In the genomic region with DNA sequence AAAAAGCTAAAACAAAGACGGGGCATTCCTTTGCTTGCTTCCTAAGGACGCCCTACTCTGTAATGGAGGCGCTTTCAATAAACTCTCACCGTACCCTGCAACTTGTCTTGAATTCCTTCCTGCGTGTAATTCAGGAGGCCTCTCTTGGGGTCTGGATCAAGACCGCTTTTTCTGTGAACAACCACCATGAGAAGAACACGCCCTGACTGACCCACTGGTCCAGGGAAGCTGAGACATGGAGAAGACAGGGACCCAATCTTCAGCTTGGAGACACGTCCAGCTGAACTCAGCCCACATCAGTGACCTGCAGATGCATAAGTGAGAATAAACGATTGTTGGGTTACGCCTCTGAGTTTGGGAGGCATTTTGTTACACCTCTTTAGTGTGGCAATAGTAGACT, we compare ENCODE assay signal across 8 cellular contexts. TPM values are rescaled to one million over a fixed set of nuclear protein-coding genes. Genes with fewer than 3 reads are reported as not detected.
DNase-seq lines count a peak whose midpoint lies in the region; ATAC-seq and TF ChIP-seq lines count a peak whose summit lies in the region.

No MANE protein-coding gene starts in this region.

- peaks cover 9 to 23% (median 12%) of the 10 kb centered on the region in 4 donors for H3K4me1 Mint-ChIP-seq in CD4-positive, CD25-positive, alpha-beta regulatory T cell

- H3K9me3 Mint-ChIP-seq in CD4-positive, CD25-positive, alpha-beta regulatory T cell, result no peaks in the 10 kb centered on the region

- no peaks in the 10 kb centered on the region for H3K79me2 ChIP-seq in osteoblast (ENCODE audit: insufficient read depth, low read length)

- no peaks in the 10 kb centered on the region for H4K20me1 ChIP-seq in osteoblast (ENCODE audit: insufficient read depth, low read length)

- no peak for TF ChIP-seq POLR2A in prostate gland (IDR thresholded peaks at IDR 0.05)

- peak overlapping the region; percentile 93 to 100 (median 98) for H3K4me3 Mint-ChIP-seq in CD4-positive, CD25-positive, alpha-beta regulatory T cell

- H3K36me3 ChIP-seq in CD4-positive, CD25-positive, alpha-beta regulatory T cell (ENCODE audit: control insufficient read depth, insufficient read depth, low read length), result no peaks in the 10 kb centered on the region
- H3K36me3 ChIP-seq in osteoblast (ENCODE audit: insufficient read depth, low read length), result no peaks in the 10 kb centered on the region
- H3K36me3 ChIP-seq in prostate gland, result no peaks in the 10 kb centered on the region

- no peak for ATAC-seq in CD4-positive, CD25-positive, alpha-beta regulatory T cell (ENCODE audit: low read depth in 2 of 2)
- no peak for ATAC-seq in HG02973 (IDR thresholded peaks at IDR 0.05; ENCODE audit: unreplicated experiment)
- ATAC-seq in GM19023 (IDR thresholded peaks at IDR 0.05; ENCODE audit: unreplicated experiment), result no peak
- no peak for ATAC-seq in HG03432 (IDR thresholded peaks at IDR 0.05; ENCODE audit: unreplicated experiment)

- intact Hi-C loops in dorsolateral prefrontal cortex (cut with DNase I), result loop anchor here in 1 of 2 donors (10.0 kb wide), 1 partner anchor 415 kb away; a partner anchor contains a TSS
- intact Hi-C loops in prostate gland (cut with DNase I), result loop anchor here (10.0 kb wide), 1 partner anchor 495 kb away; no protein-coding TSS in a partner anchor

- H3K27me3 Mint-ChIP-seq in CD4-positive, CD25-positive, alpha-beta regulatory T cell, result peaks cover 4% of the 10 kb centered on the region

- H3K4me1 ChIP-seq in CD4-positive, CD25-positive, alpha-beta regulatory T cell (ENCODE audit: control insufficient read depth, insufficient read depth, low read length, poor library complexity, severe bottlenecking), result peaks cover 20% of the 10 kb centered on the region
- H3K4me1 ChIP-seq in osteoblast (ENCODE audit: insufficient read depth, low read length) (peaks cover 18% of the 10 kb centered on the region), prostate gland (replicated peaks) (no peaks in the 10 kb centered on the region)

- no peaks in the 10 kb centered on the region for H3K9me3 ChIP-seq in CD4-positive, CD25-positive, alpha-beta regulatory T cell (ENCODE audit: control insufficient read depth in 2 of 2, low read length in 2 of 2)
- no peaks in the 10 kb centered on the region for H3K9me3 ChIP-seq in osteoblast (ENCODE audit: low read depth, low read length)
- no peaks in the 10 kb centered on the region for H3K9me3 ChIP-seq in prostate gland

- no peak for DNase-seq in CD4-positive, CD25-positive, alpha-beta regulatory T cell
- no peak for DNase-seq in Jurkat, Clone E6-1 (ENCODE audit: low read depth, low spot score)
- DNase-seq in dorsolateral prefrontal cortex (no peak), osteoblast (ENCODE audit: insufficient read length, low spot score, missing footprints) (no peak), prostate gland (ENCODE audit: low spot score) (no peak)

- peaks cover 10% of the 10 kb centered on the region for H3K36me3 Mint-ChIP-seq in CD4-positive, CD25-positive, alpha-beta regulatory T cell

- no peak for TF ChIP-seq CTCF in dorsolateral prefrontal cortex (IDR thresholded peaks at IDR 0.05 in 54 of 56, conservative IDR thresholded peaks at IDR 0.05 in 2 of 56; ENCODE audit: low read depth in 1 of 56, partially characterized antibody in 56 of 56)
- TF ChIP-seq CTCF in osteoblast (IDR thresholded peaks at IDR 0.05; ENCODE audit: extremely low read depth, low read depth, low read length), result no peak
- no peak for TF ChIP-seq CTCF in prostate gland (IDR thresholded peaks at IDR 0.05)

- H3K27ac Mint-ChIP-seq in CD4-positive, CD25-positive, alpha-beta regulatory T cell, result peak overlapping the region in 2 of 3 donors; percentile 96 to 97

- H2AFZ ChIP-seq in osteoblast (ENCODE audit: low read length), result peak overlapping the region; percentile 98

- 93% methylated on average over 10 of the region's 10 CpGs for WGBS in prostate gland

- peak overlapping the region; percentile 71 for H3K27ac ChIP-seq in CD4-positive, CD25-positive, alpha-beta regulatory T cell (ENCODE audit: insufficient read depth, low read length, poor library complexity, severe bottlenecking)
- H3K27ac ChIP-seq in dorsolateral prefrontal cortex, result peak overlapping the region in 20 of 59 donors; percentile 73 to 97 (median 89)
- H3K27ac ChIP-seq in osteoblast (ENCODE audit: low read depth, low read length), result peak overlapping the region; percentile 77
- H3K27ac ChIP-seq in prostate gland, result no peak overlapping the region

- H3K27me3 ChIP-seq in CD4-positive, CD25-positive, alpha-beta regulatory T cell (ENCODE audit: control insufficient read depth, insufficient read depth, low read length), result no peaks in the 10 kb centered on the region
- H3K27me3 ChIP-seq in dorsolateral prefrontal cortex (no peaks in the 10 kb centered on the region), osteoblast (ENCODE audit: insufficient read depth, low read length) (no peaks in the 10 kb centered on the region), prostate gland (replicated peaks; ENCODE audit: insufficient read depth) (no peaks in the 10 kb centered on the region)

- H3K4me2 ChIP-seq in osteoblast (ENCODE audit: insufficient read depth, low read length), result peak overlapping the region; percentile 87

- H3K4me3 ChIP-seq in CD4-positive, CD25-positive, alpha-beta regulatory T cell (ENCODE audit: low read depth, low read length), result peak overlapping the region; percentile 88
- peak overlapping the region; percentile 83 for H3K4me3 ChIP-seq in Jurkat, Clone E6-1 (ENCODE audit: low read length)
- peak overlapping the region in 58 of 59 donors; percentile 48 to 98 (median 80) for H3K4me3 ChIP-seq in dorsolateral prefrontal cortex
- peak overlapping the region; percentile 81 for H3K4me3 ChIP-seq in osteoblast (ENCODE audit: insufficient read depth, low read length)
- H3K4me3 ChIP-seq in prostate gland, result peak overlapping the region in 1 of 2 donors; percentile 47

RNA-seq across cellular contexts. Expression of a gene that starts 7.8 kb away (rescaled TPM):
- total RNA-seq in CD4-positive, CD25-positive, alpha-beta regulatory T cell, result 84.7 TPM
- 10 to 100 TPM; 37.7 to 59.9 (median 48.9) TPM for polyA plus RNA-seq in CD4-positive, CD25-positive, alpha-beta regulatory T cell
- 169 TPM for polyA plus RNA-seq in Jurkat, Clone E6-1 (2012; ENCODE audit: insufficient read depth, insufficient read length)
- total RNA-seq in dorsolateral prefrontal cortex (100 to 1,000 TPM in 96 of 120 experiments, 10 to 100 TPM in 24; 62.8 to 161 (median 117) TPM), osteoblast (190 and 222 TPM in 2 replicates), prostate gland (100 to 1,000 TPM; 101 to 152 TPM)

RNA-seq across cellular contexts. Expression of a gene that starts 42.9 kb away (rescaled TPM):
- total RNA-seq in CD4-positive, CD25-positive, alpha-beta regulatory T cell, result 11.2 TPM
- 10 to 100 TPM; 13.1 to 20.2 (median 16.4) TPM for polyA plus RNA-seq in CD4-positive, CD25-positive, alpha-beta regulatory T cell
- polyA plus RNA-seq in Jurkat, Clone E6-1 (2012; ENCODE audit: insufficient read depth, insufficient read length), result 59.7 TPM
- total RNA-seq in dorsolateral prefrontal cortex, result 10 to 100 TPM; 19.5 to 49.7 (median 35.0) TPM
- 32.2 and 38.0 TPM in 2 replicates for total RNA-seq in osteoblast
- 10 to 100 TPM; 25.8 to 71.0 TPM for total RNA-seq in prostate gland

Comparison
In these comparisons a context has a peak if more than half of its experiments do, and no peak if none do; other contexts are left out.
1. H3K27ac ChIP-seq: peak in CD4-positive, CD25-positive, alpha-beta regulatory T cell (single experiment) and osteoblast (single experiment); none in prostate gland (0 of 2).